Comparison of ENCODE assay signal across 9 cellular contexts in the genomic region with DNA sequence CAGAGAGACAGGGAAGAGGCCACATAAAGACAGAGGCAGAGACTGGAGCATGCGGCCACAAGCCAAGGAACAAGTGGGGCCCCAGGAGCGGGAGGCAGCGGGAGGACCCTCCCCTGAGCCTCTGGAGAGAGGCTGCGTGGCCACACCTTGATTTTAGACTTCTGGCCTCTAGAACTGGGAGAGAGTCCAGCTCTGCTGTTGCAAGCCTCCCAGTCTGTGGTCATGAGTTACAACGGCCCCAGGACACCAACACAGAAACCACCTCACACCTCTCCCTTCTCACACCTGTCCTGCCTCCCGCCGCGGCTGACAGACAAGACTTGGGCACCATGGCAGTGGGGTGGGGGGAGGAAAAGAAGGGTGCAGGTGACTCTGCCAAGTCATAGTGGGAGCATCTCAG. TPM values are rescaled to one million over a fixed set of nuclear protein-coding genes. Genes with fewer than 3 reads are reported as not detected.
DNase-seq lines count a peak whose midpoint lies in the region; ATAC-seq and TF ChIP-seq lines count a peak whose summit lies in the region.
"Had no signal": no experiment of that assay in that cellular context is flagged by ENCODE, and none has a peak within 500 bp of the region (broad histone marks: within the 10 kb centered on the region; RNA-seq: fewer than 3 reads in every experiment).

No MANE protein-coding gene starts in this region.

- H3K27ac ChIP-seq in GM23248 (no peak overlapping the region), SU-DHL-6 (ENCODE audit: low read depth, low read length) (no peak overlapping the region), WERI-Rb-1 (no peak overlapping the region)

- H3F3A ChIP-seq in GM23248 (ENCODE audit: insufficient read depth): peaks cover 13% of the 10 kb centered on the region
- H3F3A ChIP-seq in SU-DHL-6 (ENCODE audit: insufficient read depth): peaks cover 10% of the 10 kb centered on the region

- H3K9ac ChIP-seq in GM23248 (peak overlapping the region; percentile 82), SU-DHL-6 (ENCODE audit: low read length) (peak overlapping the region; percentile 12; the same call in 1 of the 2 replicates), skeletal muscle satellite cell (ENCODE audit: low read depth, low read length) (peak overlapping the region; percentile 98)

- H3K4me1 ChIP-seq in GM23248 (ENCODE audit: insufficient read depth) (peaks cover 12% of the 10 kb centered on the region), skeletal muscle satellite cell (ENCODE audit: control insufficient read depth, insufficient read depth, low read length) (peaks cover 26% of the 10 kb centered on the region)

- H4K20me1 ChIP-seq in GM23248 (ENCODE audit: insufficient read depth) (peaks cover 8% of the 10 kb centered on the region; the same call in 1 of the 2 replicates), SU-DHL-6 (ENCODE audit: low read depth, low read length) (no peaks in the 10 kb centered on the region)

- no peak for ATAC-seq in HG02642 (IDR thresholded peaks at IDR 0.05; ENCODE audit: poor library complexity, unreplicated experiment)

- no peaks in the 10 kb centered on the region for H3K27me3 ChIP-seq in GM23248 (replicated peaks; ENCODE audit: insufficient read depth)
- H3K27me3 ChIP-seq in SU-DHL-6 (ENCODE audit: low read length): no peaks in the 10 kb centered on the region
- H3K27me3 ChIP-seq in skeletal muscle satellite cell (ENCODE audit: control insufficient read depth, insufficient read depth, low read length): no peaks in the 10 kb centered on the region
- H3K27me3 ChIP-seq in WERI-Rb-1 (ENCODE audit: insufficient read depth, low read depth, severe bottlenecking): no peaks in the 10 kb centered on the region

- H3K9me2 ChIP-seq in GM23248 (ENCODE audit: insufficient read depth) (no peaks in the 10 kb centered on the region), SU-DHL-6 (replicated peaks; ENCODE audit: insufficient read depth, low read length) (no peaks in the 10 kb centered on the region)

- peaks cover 13% of the 10 kb centered on the region for H3K36me3 ChIP-seq in GM23248 (ENCODE audit: low read depth)
- H3K36me3 ChIP-seq in SU-DHL-6 (ENCODE audit: low read length): no peaks in the 10 kb centered on the region
- H3K36me3 ChIP-seq in skeletal muscle satellite cell (ENCODE audit: insufficient read depth, low read length): peaks cover 44% of the 10 kb centered on the region
- H3K36me3 ChIP-seq in WERI-Rb-1: peaks cover 81% of the 10 kb centered on the region

- TF ChIP-seq CTCF in SU-DHL-6 (IDR thresholded peaks at IDR 0.05; ENCODE audit: insufficient read depth, low read length, poor library complexity, severe bottlenecking) (no peak), fibroblast of the aortic adventitia (IDR thresholded peaks at IDR 0.05; ENCODE audit: insufficient read depth, low read length) (no peak), lower leg skin (IDR thresholded peaks at IDR 0.05) (no peak), WERI-Rb-1 (IDR thresholded peaks at IDR 0.05; ENCODE audit: low read depth, low read length) (no peak)

- intact Hi-C loops in lower leg skin (cut with DNase I; ENCODE audit: low total_unique reads): no loop called here

- H3K79me2 ChIP-seq in GM23248 (ENCODE audit: insufficient read depth) (peaks cover 49% of the 10 kb centered on the region), SU-DHL-6 (ENCODE audit: insufficient read depth, low read length) (peaks cover 22% of the 10 kb centered on the region)

- no peak for TF ChIP-seq POLR2A in lower leg skin (IDR thresholded peaks at IDR 0.05)

- H3K4me2 ChIP-seq in GM23248 (ENCODE audit: unreplicated experiment) (peak overlapping the region; percentile 92), SU-DHL-6 (ENCODE audit: low read depth, low read length, poor library complexity, severe bottlenecking) (peak overlapping the region; percentile 73), skeletal muscle satellite cell (ENCODE audit: low read length) (peak overlapping the region; percentile 100)

- WGBS in GM23248 (ENCODE audit: low coverage in 1 of 2, low lambda C conversion rate in 2 of 2, missing lambda C conversion rate in 2 of 2), 2 experiments: 60 to 61% methylated on average over 8 of the region's 8 CpGs
- 32 to 46% methylated on average over 7 of the region's 8 CpGs for WGBS in lower leg skin, 2 donors

- DNase-seq in GM23248 (peak; percentile 69), fibroblast of the aortic adventitia (ENCODE audit: low read depth) (peak; percentile 78), lower leg skin (ENCODE audit: low spot score in 2 of 2) (no peak), WERI-Rb-1 (no peak), ecto neural progenitor cell (ENCODE audit: low spot score) (no peak)
- DNase-seq: islet precursor cell had no signal

- H2AFZ ChIP-seq in GM23248 (no peak overlapping the region), SU-DHL-6 (ENCODE audit: low read depth, low read length, severe bottlenecking) (no peak overlapping the region)

- in situ Hi-C loops in GM23248 (cut with MboI): no loop called here

- H3K4me3 ChIP-seq in GM23248 (peak overlapping the region; percentile 83), SU-DHL-6 (ENCODE audit: insufficient read depth, low read length, poor library complexity, severe bottlenecking) (peak overlapping the region; percentile 88), fibroblast of the aortic adventitia (ENCODE audit: low read depth, low read length) (peak overlapping the region; percentile 79), skeletal muscle satellite cell (ENCODE audit: low read length) (peak overlapping the region; percentile 96), lower leg skin (ENCODE audit: low read depth, poor library complexity, severe bottlenecking) (no peak overlapping the region), WERI-Rb-1 (ENCODE audit: low read depth, low read length) (no peak overlapping the region)

- no peaks in the 10 kb centered on the region for H3K9me3 ChIP-seq in GM23248 (ENCODE audit: low read depth)
- H3K9me3 ChIP-seq in SU-DHL-6 (ENCODE audit: insufficient read depth, low read length): no peaks in the 10 kb centered on the region
- no peaks in the 10 kb centered on the region for H3K9me3 ChIP-seq in skeletal muscle satellite cell (replicated peaks; ENCODE audit: low read length)
- H3K9me3 ChIP-seq in WERI-Rb-1 (ENCODE audit: severe bottlenecking): no peaks in the 10 kb centered on the region

RNA-seq across cellular contexts. Expression of gene INPP5E, which starts 2.2 kb away (rescaled TPM):
- total RNA-seq in GM23248 (2014; rRNA removed; shearing (Covaris generic)): 8.1 and 12.5 TPM in 2 replicates
- polyA plus RNA-seq in GM23248 (2016; fragmentation: Nextera tagmentation; extraction: Ambion mirVana): 5.0 and 5.2 TPM in 2 replicates
- total RNA-seq in fibroblast of the aortic adventitia (ENCODE audit: low replicate concordance) (11.9 and 12.5 TPM in 2 replicates), lower leg skin (10 to 100 TPM in 3 of 4 donors, 1 to 10 TPM in 1; 10.0 to 17.8 (median 12.1) TPM)
- total RNA-seq in skeletal muscle satellite cell (2012; rRNA removed): 7.9 and 8.5 TPM in 2 replicates

RNA-seq across cellular contexts. Expression of gene PMPCA, which starts 27.0 kb away (rescaled TPM):
- total RNA-seq in GM23248 (2014; rRNA removed; shearing (Covaris generic)): 58.7 and 102 TPM in 2 replicates
- 77.4 and 81.9 TPM in 2 replicates for polyA plus RNA-seq in GM23248 (2016; fragmentation: Nextera tagmentation; extraction: Ambion mirVana)
- total RNA-seq in fibroblast of the aortic adventitia (ENCODE audit: low replicate concordance) (36.7 and 48.4 TPM in 2 replicates), lower leg skin (10 to 100 TPM; 35.9 to 59.6 (median 38.1) TPM)
- total RNA-seq in skeletal muscle satellite cell (2012; rRNA removed): 64.2 and 79.1 TPM in 2 replicates

RNA-seq across cellular contexts. Expression of gene ENTR1, which starts 27.0 kb away (rescaled TPM):
- 36.4 and 50.2 TPM in 2 replicates for total RNA-seq in GM23248 (2014; rRNA removed; shearing (Covaris generic))
- 11.2 and 13.0 TPM in 2 replicates for polyA plus RNA-seq in GM23248 (2016; fragmentation: Nextera tagmentation; extraction: Ambion mirVana)
- total RNA-seq in fibroblast of the aortic adventitia (ENCODE audit: low replicate concordance) (20.5 and 36.3 TPM in 2 replicates), lower leg skin (10 to 100 TPM; 29.8 to 46.2 (median 36.6) TPM)
- total RNA-seq in skeletal muscle satellite cell (2012; rRNA removed): 49.4 and 53.1 TPM in 2 replicates

RNA-seq across cellular contexts. Expression of gene SNAPC4, which starts 37.5 kb away (rescaled TPM):
- 5.2 and 8.2 TPM in 2 replicates for total RNA-seq in GM23248 (2014; rRNA removed; shearing (Covaris generic))
- polyA plus RNA-seq in GM23248 (2016; fragmentation: Nextera tagmentation; extraction: Ambion mirVana): 3.3 and 4.4 TPM in 2 replicates
- total RNA-seq in fibroblast of the aortic adventitia (ENCODE audit: low replicate concordance) (12.1 and 17.7 TPM in 2 replicates), lower leg skin (1 to 10 TPM; 5.9 to 9.9 (median 9.6) TPM)
- total RNA-seq in skeletal muscle satellite cell (2012; rRNA removed): 16.4 and 19.0 TPM in 2 replicates

RNA-seq across cellular contexts. Expression of gene SEC16A, which starts 45.4 kb away (rescaled TPM):
- 32.0 and 34.5 TPM in 2 replicates for total RNA-seq in GM23248 (2014; rRNA removed; shearing (Covaris generic))
- 40.4 and 43.4 TPM in 2 replicates for polyA plus RNA-seq in GM23248 (2016; fragmentation: Nextera tagmentation; extraction: Ambion mirVana)
- 23.8 and 39.4 TPM in 2 replicates for total RNA-seq in fibroblast of the aortic adventitia (ENCODE audit: low replicate concordance)
- 31.5 and 31.7 TPM in 2 replicates for total RNA-seq in skeletal muscle satellite cell (2012; rRNA removed)
- 10 to 100 TPM; 58.4 to 77.8 (median 58.5) TPM for total RNA-seq in lower leg skin

Comparison
In these comparisons a context has a peak if more than half of its experiments do, and no peak if none do; other contexts are left out.
1. DNase-seq: peak in GM23248 (single experiment) and fibroblast of the aortic adventitia (single experiment); none in lower leg skin (0 of 2), WERI-Rb-1 (single experiment) and ecto neural progenitor cell (single experiment).
2. H3K4me3 ChIP-seq: peak in GM23248 (single experiment), SU-DHL-6 (single experiment), fibroblast of the aortic adventitia (single experiment) and skeletal muscle satellite cell (single experiment); none in lower leg skin (single experiment) and WERI-Rb-1 (single experiment).
3. H3K9ac ChIP-seq: peak in every context shown above with its lines; median percentile 98 in skeletal muscle satellite cell; 82 in GM23248; 12 in SU-DHL-6.
4. Peak in every context shown above with its lines, with median percentiles within 50 percentile points of each other: H3K4me2 ChIP-seq.